Comparison of ENCODE assay signal across 11 cellular contexts in genomic region chr9:96009690-96010477, GRCh38.
DNase-seq lines count a peak whose midpoint lies in the region; ATAC-seq, FAIRE-seq and TF ChIP-seq lines count a peak whose summit lies in the region.
"Had no signal": no experiment of that assay in that cellular context is flagged by ENCODE, and none has a peak within 500 bp of the region (broad histone marks: within the 10 kb centered on the region; RNA-seq: fewer than 3 reads in every experiment).

No MANE protein-coding gene starts in this region.

- H3K79me2 ChIP-seq in DND-41 (ENCODE audit: insufficient read depth, low read length) (no peaks in the 10 kb centered on the region), smooth muscle cell (ENCODE audit: low read depth) (no peaks in the 10 kb centered on the region)

- peak overlapping the region; percentile 86 to 89 for H3K27ac Mint-ChIP-seq in activated naive CD4-positive, alpha-beta T cell treated with anti-CD3 and anti-CD28 coated beads, Interleukin-2, amount 50 U/mL, for 72 hours

- H3K36me3 Mint-ChIP-seq in activated naive CD4-positive, alpha-beta T cell treated with anti-CD3 and anti-CD28 coated beads, Interleukin-2, amount 50 U/mL, for 72 hours, result peaks cover 14 to 28% of the 10 kb centered on the region in 2 donors

- H3K9me3 Mint-ChIP-seq in activated naive CD4-positive, alpha-beta T cell treated with anti-CD3 and anti-CD28 coated beads, Interleukin-2, amount 50 U/mL, for 72 hours, result no peaks in the 10 kb centered on the region

- FAIRE-seq in RCC 7860 (lab: Jason Lieb, UNC) (peak; percentile 47), pancreas (lab: Jason Lieb, UNC) (no peak)

- no peaks in the 10 kb centered on the region for H4K20me1 ChIP-seq in DND-41 (ENCODE audit: insufficient read depth, low read length)
- H4K20me1 ChIP-seq in smooth muscle cell (ENCODE audit: low read depth), result no peaks in the 10 kb centered on the region

- H3K36me3 ChIP-seq in DND-41 (ENCODE audit: insufficient read depth, low read length), result peaks cover 72% of the 10 kb centered on the region
- H3K36me3 ChIP-seq in pancreas, result peaks cover 0 to 3% (median 0%) of the 10 kb centered on the region in 3 donors
- peaks cover 8% of the 10 kb centered on the region for H3K36me3 ChIP-seq in smooth muscle cell (ENCODE audit: low read depth)

- H3K27ac ChIP-seq in DND-41 (ENCODE audit: low read length) (peak overlapping the region; percentile 88), pancreas (no peak overlapping the region), smooth muscle cell (ENCODE audit: low read depth) (no peak overlapping the region)
- H3K27ac ChIP-seq: epithelial cell of prostate had no signal

- no peaks in the 10 kb centered on the region for H3K27me3 ChIP-seq in DND-41 (ENCODE audit: insufficient read depth, low read length, poor library complexity)
- H3K27me3 ChIP-seq in pancreas, result no peaks in the 10 kb centered on the region
- no peaks in the 10 kb centered on the region for H3K27me3 ChIP-seq in smooth muscle cell (ENCODE audit: low read depth)

- H3K9ac ChIP-seq in DND-41 (ENCODE audit: low read depth, low read length), result peak overlapping the region; percentile 41
- no peak overlapping the region for H3K9ac ChIP-seq in smooth muscle cell (ENCODE audit: low read depth)

- H2AFZ ChIP-seq in DND-41 (ENCODE audit: low read depth, low read length), result no peak overlapping the region
- no peak overlapping the region for H2AFZ ChIP-seq in smooth muscle cell (ENCODE audit: low read depth)

- H3K4me3 ChIP-seq in DND-41 (ENCODE audit: low read depth in 1 of 2, low read length in 2 of 2) (no peak overlapping the region), pancreas (no peak overlapping the region), smooth muscle cell (no peak overlapping the region)

- peak; percentile 96 for ATAC-seq in DND-41 (ENCODE audit: insufficient read depth, low read depth)
- ATAC-seq in activated naive CD4-positive, alpha-beta T cell treated with anti-CD3 and anti-CD28 coated beads, Interleukin-2, amount 50 U/mL, for 72 hours, result peak; percentile 68 to 71
- peak in 3 of 4 donors; percentile 26 to 63 (median 40) for ATAC-seq in pancreas
- no peak for ATAC-seq in GM21825 (IDR thresholded peaks at IDR 0.05; ENCODE audit: unreplicated experiment)

- WGBS in pancreas, 2 donors, result 78 to 80% methylated on average over 4 of the region's 4 CpGs
- WGBS in smooth muscle cell (ENCODE audit: low lambda C conversion rate), result 93% methylated on average over 4 of the region's 4 CpGs

- H3K4me1 ChIP-seq in DND-41 (ENCODE audit: insufficient read depth, low read length) (peaks cover 43% of the 10 kb centered on the region), pancreas (no peaks in the 10 kb centered on the region), smooth muscle cell (ENCODE audit: low read depth) (no peaks in the 10 kb centered on the region)

- H3K4me2 ChIP-seq in DND-41 (ENCODE audit: insufficient read depth, low read length), result peak overlapping the region; percentile 28
- H3K4me2 ChIP-seq in smooth muscle cell, result no peak overlapping the region

- intact Hi-C loops in pancreas (cut with DNase I), result no loop called here

- no peaks in the 10 kb centered on the region for H3F3A ChIP-seq in smooth muscle cell (ENCODE audit: low read depth)

- DNase-seq in DND-41 (peak; percentile 62), RCC 7860 (ENCODE audit: low spot score) (peak; percentile 62), pancreas (no peak), smooth muscle cell (lab: John Stamatoyannopoulos, UW; ENCODE audit: unreplicated experiment) (no peak), NCI-H128 (lab: John Stamatoyannopoulos, UW; ENCODE audit: unreplicated experiment) (no peak), DMS53 (lab: John Stamatoyannopoulos, UW) (no peak)
- DNase-seq in activated naive CD4-positive, alpha-beta T cell treated with anti-CD3 and anti-CD28 coated beads, Interleukin-2, amount 50 U/mL, for 72 hours (ENCODE audit: low spot score in 2 of 2), result no peak
- DNase-seq: mesendoderm, NCI-H510A had no signal

- H3K9me3 ChIP-seq in DND-41 (ENCODE audit: insufficient read depth, low read length, severe bottlenecking) (no peaks in the 10 kb centered on the region), pancreas (no peaks in the 10 kb centered on the region), smooth muscle cell (replicated peaks; ENCODE audit: low read depth) (no peaks in the 10 kb centered on the region)

- TF ChIP-seq CTCF in DND-41 (IDR thresholded peaks at IDR 0.05; ENCODE audit: borderline replicate concordance, extremely low read depth, low read length, poor library complexity, severe bottlenecking) (no peak), pancreas (IDR thresholded peaks at IDR 0.05) (no peak), smooth muscle cell (IDR thresholded peaks at IDR 0.05; ENCODE audit: borderline replicate concordance, insufficient read depth, poor library complexity, severe bottlenecking) (no peak)

Comparison
In these comparisons a context has a peak if more than half of its experiments do, and no peak if none do; other contexts are left out.
1. DNase-seq: peak in DND-41 (single experiment) and RCC 7860 (single experiment); none in activated naive CD4-positive, alpha-beta T cell treated with anti-CD3 and anti-CD28 coated beads, Interleukin-2, amount 50 U/mL, for 72 hours (0 of 2), pancreas (0 of 6), smooth muscle cell (single experiment), NCI-H128 (single experiment) and DMS53 (single experiment).